ENCODE assay signal across 33 cellular contexts in the genomic region with DNA sequence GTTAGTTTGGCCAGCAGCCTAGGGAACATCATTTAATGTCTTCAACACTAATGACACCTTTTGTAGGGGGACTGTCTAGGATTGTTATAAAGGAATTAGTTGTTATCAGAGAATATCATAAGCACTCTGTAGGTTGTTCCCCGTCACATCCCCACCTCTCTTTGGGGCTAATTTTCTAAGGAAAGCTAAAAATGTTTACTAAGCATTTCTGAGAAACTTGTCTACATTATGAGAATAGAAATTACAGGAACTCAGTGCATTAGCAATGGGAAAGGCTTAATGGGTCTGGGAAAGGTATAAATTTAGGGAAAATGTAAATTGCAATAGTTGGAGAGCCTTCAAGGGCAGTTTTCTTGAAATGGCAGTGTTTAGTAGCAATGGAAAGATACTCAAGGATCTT.
"Had no signal": no experiment of that assay in that cellular context is flagged by ENCODE, and none has a peak within 500 bp of the region (broad histone marks: within the 10 kb centered on the region; RNA-seq: fewer than 3 reads in every experiment).

No MANE protein-coding gene starts in this region.

- H3K9me3 Mint-ChIP-seq: activated CD4-positive, alpha-beta memory T cell treated with anti-CD3 and anti-CD28 coated beads for 36 hours; activated naive CD4-positive, alpha-beta T cell treated with anti-CD3 and anti-CD28 coated beads for 36 hours; activated naive CD8-positive, alpha-beta T cell treated with anti-CD3 and anti-CD28 coated beads for 36 hours; activated T-helper 1 cell treated with anti-CD3 and anti-CD28 coated beads, Interleukin-12 subunit alpha, Interleukin-12 subunit beta, Interleukin-2, Interleukin-4 antibody, amounts not matched to agents 30 ng/mL and 10 ng/mL and 1 ng/mL, durations not matched to agents 14 hours and 24 hours and 36 hours; activated T-helper 2 cell treated with anti-CD3 and anti-CD28 coated beads, Interferon-gamma antibody, Interleukin-2, Interleukin-4, amounts not matched to agents 10 μg/mL and 5 μg/mL and 100 μg/mL, durations not matched to agents 14 hours and 24 hours and 36 hours had no signal

- H3K4me1 ChIP-seq: adrenal gland, body of pancreas, colonic mucosa had no signal

- H3K27ac ChIP-seq: adrenal gland, body of pancreas, colonic mucosa, WERI-Rb-1 had no signal

- H3K36me3 ChIP-seq: adrenal gland, colonic mucosa, WERI-Rb-1 had no signal

- H3K27me3 ChIP-seq: adrenal gland, body of pancreas, colonic mucosa had no signal

- H3K4me3 ChIP-seq: adrenal gland, body of pancreas, colonic mucosa had no signal

- H3K36me3 Mint-ChIP-seq: activated CD4-positive, alpha-beta memory T cell treated with anti-CD3 and anti-CD28 coated beads for 36 hours; activated CD8-positive, alpha-beta memory T cell treated with anti-CD3 and anti-CD28 coated beads, Interleukin-2, amount 10 ng/mL, durations not matched to agents 7 days and 5 days; activated naive CD4-positive, alpha-beta T cell treated with anti-CD3 and anti-CD28 coated beads, Interleukin-2, amount 50 U/mL, for 24 hours; activated naive CD8-positive, alpha-beta T cell treated with anti-CD3 and anti-CD28 coated beads for 36 hours had no signal

- H3K4me3 Mint-ChIP-seq: activated CD4-positive, alpha-beta memory T cell treated with anti-CD3 and anti-CD28 coated beads for 36 hours; activated CD4-positive, alpha-beta T cell treated with anti-CD3 and anti-CD28 coated beads for 36 hours; activated CD4-positive, alpha-beta T cell treated with anti-CD3 and anti-CD28 coated beads, Interleukin-2, amount 10 ng/mL, durations not matched to agents 24 days and 14 days; activated CD8-positive, alpha-beta memory T cell treated with anti-CD3 and anti-CD28 coated beads, Interleukin-2, amount 10 ng/mL, durations not matched to agents 7 days and 5 days; activated CD8-positive, alpha-beta T cell treated with anti-CD3 and anti-CD28 coated beads, Interleukin-2, amount 10 ng/mL, durations not matched to agents 7 days and 5 days; activated naive CD4-positive, alpha-beta T cell treated with anti-CD3 and anti-CD28 coated beads for 36 hours; activated naive CD4-positive, alpha-beta T cell treated with anti-CD3 and anti-CD28 coated beads, Interleukin-2, amount 50 U/mL, for 24 hours; activated naive CD8-positive, alpha-beta T cell treated with anti-CD3 and anti-CD28 coated beads for 36 hours; activated naive CD8-positive, alpha-beta T cell treated with anti-CD3 and anti-CD28 coated beads, Interleukin-2, amount 50 U/mL, for 24 hours; activated T-helper 1 cell treated with anti-CD3 and anti-CD28 coated beads, Interleukin-12 subunit alpha, Interleukin-12 subunit beta, Interleukin-2, Interleukin-4 antibody, amounts not matched to agents 30 ng/mL and 10 ng/mL and 1 ng/mL, durations not matched to agents 14 hours and 24 hours and 36 hours; T-helper 17 cell; T-helper 2 cell treated with Interferon-gamma antibody and Interleukin-4, amounts not matched to agents 5 μg/mL and 100 μg/mL, for 36 hours had no signal

- H3K27me3 Mint-ChIP-seq: activated CD4-positive, alpha-beta memory T cell treated with anti-CD3 and anti-CD28 coated beads for 36 hours; activated CD8-positive, alpha-beta memory T cell treated with anti-CD3 and anti-CD28 coated beads, Interleukin-2, amount 10 ng/mL, durations not matched to agents 7 days and 5 days; activated naive CD4-positive, alpha-beta T cell treated with anti-CD3 and anti-CD28 coated beads, Interleukin-2, amount 50 U/mL, for 24 hours; activated naive CD8-positive, alpha-beta T cell treated with anti-CD3 and anti-CD28 coated beads for 36 hours; activated naive CD8-positive, alpha-beta T cell treated with anti-CD3 and anti-CD28 coated beads, Interleukin-2, amount 50 U/mL, for 24 hours; T-helper 17 cell had no signal

- H3K4me1 Mint-ChIP-seq: activated CD4-positive, alpha-beta T cell treated with anti-CD3 and anti-CD28 coated beads for 36 hours; activated CD4-positive, alpha-beta T cell treated with anti-CD3 and anti-CD28 coated beads, Interleukin-2, amount 10 ng/mL, durations not matched to agents 24 days and 14 days; activated CD8-positive, alpha-beta memory T cell treated with anti-CD3 and anti-CD28 coated beads, Interleukin-2, amount 10 ng/mL, durations not matched to agents 7 days and 5 days; activated naive CD4-positive, alpha-beta T cell treated with anti-CD3 and anti-CD28 coated beads, Interleukin-2, amount 50 U/mL, for 24 hours; activated naive CD8-positive, alpha-beta T cell treated with anti-CD3 and anti-CD28 coated beads for 36 hours; activated naive CD8-positive, alpha-beta T cell treated with anti-CD3 and anti-CD28 coated beads, Interleukin-2, amount 50 U/mL, for 24 hours had no signal

- DNase-seq: activated CD4-positive, alpha-beta memory T cell treated with anti-CD3 and anti-CD28 coated beads for 36 hours; activated CD4-positive, alpha-beta T cell treated with anti-CD3 and anti-CD28 coated beads for 36 hours; activated CD4-positive, alpha-beta T cell treated with anti-CD3 and anti-CD28 coated beads, Interleukin-2, amount 10 ng/mL, durations not matched to agents 24 days and 14 days; activated CD4-positive, CD25-positive, alpha-beta regulatory T cell; activated CD4-positive, CD25-positive, alpha-beta regulatory T cell treated with anti-CD3 and anti-CD28 coated beads, Interleukin-2, amount 50 U/mL, for 72 hours; activated CD8-positive, alpha-beta memory T cell treated with anti-CD3 and anti-CD28 coated beads, Interleukin-2, amount 10 ng/mL, durations not matched to agents 7 days and 5 days; activated CD8-positive, alpha-beta memory T cell treated with anti-CD3 and anti-CD28 coated beads, Interleukin-2, amount 50 U/mL, for 4 hours; activated CD8-positive, alpha-beta T cell treated with anti-CD3 and anti-CD28 coated beads, Interleukin-2, amount 10 ng/mL, durations not matched to agents 7 days and 5 days; activated effector memory CD4-positive, alpha-beta T cell treated with anti-CD3 and anti-CD28 coated beads, Interleukin-2, amount 50 U/mL, for 16 hours; activated naive CD4-positive, alpha-beta T cell treated with anti-CD3 and anti-CD28 coated beads for 36 hours; activated naive CD8-positive, alpha-beta T cell treated with anti-CD3 and anti-CD28 coated beads for 36 hours; activated naive CD8-positive, alpha-beta T cell treated with anti-CD3 and anti-CD28 coated beads, Interleukin-2, amount 50 U/mL, for 24 hours; activated T-cell treated with anti-CD3 and anti-CD28 coated beads, Interleukin-2, amount 50 U/mL, for 1 hour; activated T-cell treated with anti-CD3 and anti-CD28 coated beads, Interleukin-2, amount 50 U/mL, for 48 hours; adrenal gland; amygdala; aorta; body of pancreas; caudate nucleus; colonic mucosa; effector CD8-positive, alpha-beta T cell; foreskin fibroblast; head of caudate nucleus; T-helper 17 cell; T1000; WERI-Rb-1 had no signal

- FAIRE-seq: endometrium, frontal cortex had no signal

- ATAC-seq: activated CD4-positive, alpha-beta T cell treated with anti-CD3 and anti-CD28 coated beads for 36 hours; activated CD8-positive, alpha-beta memory T cell treated with anti-CD3 and anti-CD28 coated beads, Interleukin-2, amount 10 ng/mL, durations not matched to agents 7 days and 5 days; activated CD8-positive, alpha-beta T cell treated with anti-CD3 and anti-CD28 coated beads, Interleukin-2, amount 10 ng/mL, durations not matched to agents 7 days and 5 days; activated naive CD8-positive, alpha-beta T cell treated with anti-CD3 and anti-CD28 coated beads, Interleukin-2, amount 50 U/mL, for 24 hours; body of pancreas; esophagus mucosa; T-helper 17 cell had no signal

- H3K27ac Mint-ChIP-seq: activated CD4-positive, alpha-beta memory T cell treated with anti-CD3 and anti-CD28 coated beads for 36 hours; activated CD4-positive, alpha-beta T cell treated with anti-CD3 and anti-CD28 coated beads for 36 hours; activated CD4-positive, alpha-beta T cell treated with anti-CD3 and anti-CD28 coated beads, Interleukin-2, amount 10 ng/mL, durations not matched to agents 24 days and 14 days; activated CD8-positive, alpha-beta memory T cell treated with anti-CD3 and anti-CD28 coated beads, Interleukin-2, amount 10 ng/mL, durations not matched to agents 7 days and 5 days; activated CD8-positive, alpha-beta T cell treated with anti-CD3 and anti-CD28 coated beads, Interleukin-2, amount 10 ng/mL, durations not matched to agents 7 days and 5 days; activated naive CD4-positive, alpha-beta T cell treated with anti-CD3 and anti-CD28 coated beads for 36 hours; activated naive CD4-positive, alpha-beta T cell treated with anti-CD3 and anti-CD28 coated beads, Interleukin-2, amount 50 U/mL, for 24 hours; activated naive CD8-positive, alpha-beta T cell treated with anti-CD3 and anti-CD28 coated beads for 36 hours; activated naive CD8-positive, alpha-beta T cell treated with anti-CD3 and anti-CD28 coated beads, Interleukin-2, amount 50 U/mL, for 24 hours; activated T-helper 1 cell treated with anti-CD3 and anti-CD28 coated beads, Interleukin-12 subunit alpha, Interleukin-12 subunit beta, Interleukin-2, Interleukin-4 antibody, amounts not matched to agents 30 ng/mL and 10 ng/mL and 1 ng/mL, durations not matched to agents 14 hours and 24 hours and 36 hours; activated T-helper 2 cell treated with anti-CD3 and anti-CD28 coated beads, Interferon-gamma antibody, Interleukin-2, Interleukin-4, amounts not matched to agents 10 μg/mL and 5 μg/mL and 100 μg/mL, durations not matched to agents 14 hours and 24 hours and 36 hours; T-helper 17 cell; T-helper 2 cell treated with Interferon-gamma antibody and Interleukin-4, amounts not matched to agents 5 μg/mL and 100 μg/mL, for 36 hours had no signal

- H3K9me3 ChIP-seq: adrenal gland, body of pancreas, colonic mucosa had no signal
